In the genomic region with DNA sequence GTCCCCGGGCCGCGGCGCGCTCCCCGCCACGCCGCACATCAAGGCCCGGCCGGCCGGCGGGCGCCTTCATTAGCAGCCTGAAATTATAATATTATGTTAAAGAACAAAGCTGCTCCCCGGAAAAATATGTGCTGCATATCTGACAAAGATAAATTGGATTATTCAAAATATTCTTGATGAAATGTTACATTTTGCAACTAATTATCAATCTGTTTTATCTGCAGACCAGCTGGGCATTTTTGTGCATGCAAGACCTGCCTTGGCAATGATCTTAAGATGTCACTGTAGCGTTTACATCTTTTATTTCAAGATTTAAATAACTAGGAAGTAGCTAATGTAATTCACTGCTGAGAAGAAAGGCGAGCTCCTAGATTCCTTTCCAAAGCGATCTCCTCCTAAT, we compare ENCODE assay signal across 1 cellular context.
TF ChIP-seq lines count a peak whose summit lies in the region.

No MANE protein-coding gene starts in this region.

TF ChIP-seq in GM23338, 12 proteins besides CTCF, POLR2A, EP300 and RAD21 (continued from another document):
- no peak for TF ChIP-seq EZH2 (IDR thresholded peaks at IDR 0.05; ENCODE audit: low read depth, unreplicated experiment)
- no peak for TF ChIP-seq EZH2phosphoT487 (IDR thresholded peaks at IDR 0.05; ENCODE audit: unreplicated experiment)
- TF ChIP-seq ZNF114 (CRISPR knock-in tag; IDR thresholded peaks at IDR 0.05), result no peak
- TF ChIP-seq POLR2AphosphoS5 (IDR thresholded peaks at IDR 0.05; ENCODE audit: low read depth), result no peak
- TF ChIP-seq CREB1 (CRISPR knock-in tag; IDR thresholded peaks at IDR 0.05; ENCODE audit: low read depth), result no peak
- no peak for TF ChIP-seq STAT1 (IDR thresholded peaks at IDR 0.05; ENCODE audit: unreplicated experiment)
- TF ChIP-seq NANOG (IDR thresholded peaks at IDR 0.05; ENCODE audit: borderline replicate concordance), result no peak
- TF ChIP-seq, protein P1, sequence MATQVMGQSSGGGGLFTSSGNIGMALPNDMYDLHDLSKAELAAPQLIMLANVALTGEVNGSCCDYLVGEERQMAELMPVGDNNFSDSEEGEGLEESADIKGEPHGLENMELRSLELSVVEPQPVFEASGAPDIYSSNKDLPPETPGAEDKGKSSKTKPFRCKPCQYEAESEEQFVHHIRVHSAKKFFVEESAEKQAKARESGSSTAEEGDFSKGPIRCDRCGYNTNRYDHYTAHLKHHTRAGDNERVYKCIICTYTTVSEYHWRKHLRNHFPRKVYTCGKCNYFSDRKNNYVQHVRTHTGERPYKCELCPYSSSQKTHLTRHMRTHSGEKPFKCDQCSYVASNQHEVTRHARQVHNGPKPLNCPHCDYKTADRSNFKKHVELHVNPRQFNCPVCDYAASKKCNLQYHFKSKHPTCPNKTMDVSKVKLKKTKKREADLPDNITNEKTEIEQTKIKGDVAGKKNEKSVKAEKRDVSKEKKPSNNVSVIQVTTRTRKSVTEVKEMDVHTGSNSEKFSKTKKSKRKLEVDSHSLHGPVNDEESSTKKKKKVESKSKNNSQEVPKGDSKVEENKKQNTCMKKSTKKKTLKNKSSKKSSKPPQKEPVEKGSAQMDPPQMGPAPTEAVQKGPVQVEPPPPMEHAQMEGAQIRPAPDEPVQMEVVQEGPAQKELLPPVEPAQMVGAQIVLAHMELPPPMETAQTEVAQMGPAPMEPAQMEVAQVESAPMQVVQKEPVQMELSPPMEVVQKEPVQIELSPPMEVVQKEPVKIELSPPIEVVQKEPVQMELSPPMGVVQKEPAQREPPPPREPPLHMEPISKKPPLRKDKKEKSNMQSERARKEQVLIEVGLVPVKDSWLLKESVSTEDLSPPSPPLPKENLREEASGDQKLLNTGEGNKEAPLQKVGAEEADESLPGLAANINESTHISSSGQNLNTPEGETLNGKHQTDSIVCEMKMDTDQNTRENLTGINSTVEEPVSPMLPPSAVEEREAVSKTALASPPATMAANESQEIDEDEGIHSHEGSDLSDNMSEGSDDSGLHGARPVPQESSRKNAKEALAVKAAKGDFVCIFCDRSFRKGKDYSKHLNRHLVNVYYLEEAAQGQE (IDR thresholded peaks at IDR 0.05; ENCODE audit: unreplicated experiment), result no peak
- TF ChIP-seq, protein P2, sequence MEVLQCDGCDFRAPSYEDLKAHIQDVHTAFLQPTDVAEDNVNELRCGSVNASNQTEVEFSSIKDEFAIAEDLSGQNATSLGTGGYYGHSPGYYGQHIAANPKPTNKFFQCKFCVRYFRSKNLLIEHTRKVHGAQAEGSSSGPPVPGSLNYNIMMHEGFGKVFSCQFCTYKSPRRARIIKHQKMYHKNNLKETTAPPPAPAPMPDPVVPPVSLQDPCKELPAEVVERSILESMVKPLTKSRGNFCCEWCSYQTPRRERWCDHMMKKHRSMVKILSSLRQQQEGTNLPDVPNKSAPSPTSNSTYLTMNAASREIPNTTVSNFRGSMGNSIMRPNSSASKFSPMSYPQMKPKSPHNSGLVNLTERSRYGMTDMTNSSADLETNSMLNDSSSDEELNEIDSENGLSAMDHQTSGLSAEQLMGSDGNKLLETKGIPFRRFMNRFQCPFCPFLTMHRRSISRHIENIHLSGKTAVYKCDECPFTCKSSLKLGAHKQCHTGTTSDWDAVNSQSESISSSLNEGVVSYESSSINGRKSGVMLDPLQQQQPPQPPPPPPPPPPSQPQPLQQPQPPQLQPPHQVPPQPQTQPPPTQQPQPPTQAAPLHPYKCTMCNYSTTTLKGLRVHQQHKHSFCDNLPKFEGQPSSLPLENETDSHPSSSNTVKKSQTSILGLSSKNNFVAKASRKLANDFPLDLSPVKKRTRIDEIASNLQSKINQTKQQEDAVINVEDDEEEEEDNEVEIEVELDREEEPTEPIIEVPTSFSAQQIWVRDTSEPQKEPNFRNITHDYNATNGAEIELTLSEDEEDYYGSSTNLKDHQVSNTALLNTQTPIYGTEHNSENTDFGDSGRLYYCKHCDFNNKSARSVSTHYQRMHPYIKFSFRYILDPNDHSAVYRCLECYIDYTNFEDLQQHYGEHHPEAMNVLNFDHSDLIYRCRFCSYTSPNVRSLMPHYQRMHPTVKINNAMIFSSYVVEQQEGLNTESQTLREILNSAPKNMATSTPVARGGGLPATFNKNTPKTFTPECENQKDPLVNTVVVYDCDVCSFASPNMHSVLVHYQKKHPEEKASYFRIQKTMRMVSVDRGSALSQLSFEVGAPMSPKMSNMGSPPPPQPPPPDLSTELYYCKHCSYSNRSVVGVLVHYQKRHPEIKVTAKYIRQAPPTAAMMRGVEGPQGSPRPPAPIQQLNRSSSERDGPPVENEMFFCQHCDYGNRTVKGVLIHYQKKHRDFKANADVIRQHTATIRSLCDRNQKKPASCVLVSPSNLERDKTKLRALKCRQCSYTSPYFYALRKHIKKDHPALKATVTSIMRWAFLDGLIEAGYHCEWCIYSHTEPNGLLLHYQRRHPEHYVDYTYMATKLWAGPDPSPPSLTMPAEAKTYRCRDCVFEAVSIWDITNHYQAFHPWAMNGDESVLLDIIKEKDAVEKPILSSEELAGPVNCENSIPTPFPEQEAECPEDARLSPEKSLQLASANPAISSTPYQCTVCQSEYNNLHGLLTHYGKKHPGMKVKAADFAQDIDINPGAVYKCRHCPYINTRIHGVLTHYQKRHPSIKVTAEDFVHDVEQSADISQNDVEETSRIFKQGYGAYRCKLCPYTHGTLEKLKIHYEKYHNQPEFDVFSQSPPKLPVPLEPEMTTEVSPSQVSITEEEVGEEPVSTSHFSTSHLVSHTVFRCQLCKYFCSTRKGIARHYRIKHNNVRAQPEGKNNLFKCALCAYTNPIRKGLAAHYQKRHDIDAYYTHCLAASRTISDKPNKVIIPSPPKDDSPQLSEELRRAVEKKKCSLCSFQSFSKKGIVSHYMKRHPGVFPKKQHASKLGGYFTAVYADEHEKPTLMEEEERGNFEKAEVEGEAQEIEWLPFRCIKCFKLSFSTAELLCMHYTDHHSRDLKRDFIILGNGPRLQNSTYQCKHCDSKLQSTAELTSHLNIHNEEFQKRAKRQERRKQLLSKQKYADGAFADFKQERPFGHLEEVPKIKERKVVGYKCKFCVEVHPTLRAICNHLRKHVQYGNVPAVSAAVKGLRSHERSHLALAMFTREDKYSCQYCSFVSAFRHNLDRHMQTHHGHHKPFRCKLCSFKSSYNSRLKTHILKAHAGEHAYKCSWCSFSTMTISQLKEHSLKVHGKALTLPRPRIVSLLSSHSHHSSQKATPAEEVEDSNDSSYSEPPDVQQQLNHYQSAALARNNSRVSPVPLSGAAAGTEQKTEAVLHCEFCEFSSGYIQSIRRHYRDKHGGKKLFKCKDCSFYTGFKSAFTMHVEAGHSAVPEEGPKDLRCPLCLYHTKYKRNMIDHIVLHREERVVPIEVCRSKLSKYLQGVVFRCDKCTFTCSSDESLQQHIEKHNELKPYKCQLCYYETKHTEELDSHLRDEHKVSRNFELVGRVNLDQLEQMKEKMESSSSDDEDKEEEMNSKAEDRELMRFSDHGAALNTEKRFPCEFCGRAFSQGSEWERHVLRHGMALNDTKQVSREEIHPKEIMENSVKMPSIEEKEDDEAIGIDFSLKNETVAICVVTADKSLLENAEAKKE (CRISPR knock-in tag; IDR thresholded peaks at IDR 0.05), result no peak
- TF ChIP-seq ZNF331 (CRISPR knock-in tag; IDR thresholded peaks at IDR 0.05; ENCODE audit: low read depth), result no peak
